13 cellular contexts compared by ENCODE assay signal in genomic region chr3:183745300-183746098, GRCh38. TPM values are rescaled to one million over a fixed set of nuclear protein-coding genes. Genes with fewer than 3 reads are reported as not detected.
DNase-seq lines count a peak whose midpoint lies in the region; ATAC-seq, FAIRE-seq and TF ChIP-seq lines count a peak whose summit lies in the region.
"Had no signal": no experiment of that assay in that cellular context is flagged by ENCODE, and none has a peak within 500 bp of the region (broad histone marks: within the 10 kb centered on the region; RNA-seq: fewer than 3 reads in every experiment).

No MANE protein-coding gene starts in this region.

- no peaks in the 10 kb centered on the region for H3K27me3 ChIP-seq in HepG2 (ENCODE audit: control insufficient read depth in 1 of 2, insufficient read depth in 2 of 2, low read length in 2 of 2)

- peak; percentile 55 for FAIRE-seq in HepG2 (lab: Jason Lieb, UNC)
- FAIRE-seq: endometrium had no signal

- H3K9me3 Mint-ChIP-seq in chondrocyte (ENCODE audit: low read depth), result peaks cover 3% of the 10 kb centered on the region
- no peaks in the 10 kb centered on the region for H3K9me3 Mint-ChIP-seq in stimulated activated memory B cell treated with anti-CD40 and anti-IgM and Interleukin-4, amounts not matched to agents 10 μg/mL and 1 μg/mL and 100 μg/mL, for 72 hours
- H3K9me3 Mint-ChIP-seq: naive B cell had no signal

- H3K36me3 Mint-ChIP-seq in chondrocyte (ENCODE audit: low read depth), result peaks cover 17% of the 10 kb centered on the region
- peaks cover 66% of the 10 kb centered on the region for H3K36me3 Mint-ChIP-seq in stimulated activated memory B cell treated with anti-CD40 and anti-IgM and Interleukin-4, amounts not matched to agents 10 μg/mL and 1 μg/mL and 100 μg/mL, for 72 hours

- intact Hi-C loops in HepG2 (cut with micrococcal nuclease; ENCODE audit: unreplicated experiment), result no loop called here

- 0 out of 2 replicates have a peak overlapping the region, but pooled peaks have one; percentile 15 for H3K9ac ChIP-seq in HepG2 (ENCODE audit: insufficient read depth, low read depth, low read length)

- POLR2A ChIA-PET in HepG2 (lab: Yijun Ruan, JAX), result no interaction called here

- peaks cover 23% of the 10 kb centered on the region for H3K4me1 ChIP-seq in HepG2 (ENCODE audit: insufficient read depth, low read length)

- H3K4me3 ChIP-seq in HepG2 (replicated peaks in 1 of 3; ENCODE audit: insufficient read depth in 1 of 3, low read depth in 2 of 3, low read length in 3 of 3), result no peak overlapping the region

- H3K27me3 Mint-ChIP-seq in chondrocyte (ENCODE audit: low read depth), result no peaks in the 10 kb centered on the region
- H3K27me3 Mint-ChIP-seq in stimulated activated memory B cell treated with anti-CD40 and anti-IgM and Interleukin-4, amounts not matched to agents 10 μg/mL and 1 μg/mL and 100 μg/mL, for 72 hours, result no peaks in the 10 kb centered on the region
- H3K27me3 Mint-ChIP-seq: B cell, naive B cell had no signal

- no TSS peak for BruUV-seq in HepG2 (replicated peaks; lab: Mats Ljungman, UMichigan)

- peak; percentile 40 for DNase-seq in ACHN
- DNase-seq in HS-27A (ENCODE audit: low read depth), result peak; percentile 17
- no peak for DNase-seq in chondrocyte (ENCODE audit: low spot score)
- DNase-seq in HepG2 (ENCODE audit: low spot score), result peak; percentile 55
- DNase-seq in epidermal melanocyte (ENCODE audit: insufficient read length, low spot score), result no peak
- no peak for DNase-seq in NAMALWA (ENCODE audit: low spot score)
- DNase-seq: naive B cell, NCI-H2227 treated with DMSO at 0.1 percent for 48 hours had no signal

- TF ChIP-seq EP300 in HepG2 (IDR thresholded peaks at IDR 0.05; ENCODE audit: low read depth in 2 of 2, low read length in 2 of 2) (peak in 1 of 2 experiments; percentile 30; a peak in 1 of 4 replicates), HepG2 (CRISPR knock-in tag; IDR thresholded peaks at IDR 0.05; ENCODE audit: borderline replicate concordance) (no peak)

- 65% methylated on average over 16 of the region's 16 CpGs for WGBS in HepG2 (ENCODE audit: low lambda C conversion rate)

- ATAC-seq in HepG2 (peak; percentile 81), HG02970 (IDR thresholded peaks at IDR 0.05; ENCODE audit: low FRiP score, unreplicated experiment) (no peak)
- no peak for ATAC-seq in stimulated activated memory B cell treated with anti-CD40 and anti-IgM and Interleukin-4, amounts not matched to agents 10 μg/mL and 1 μg/mL and 100 μg/mL, for 72 hours

- H4K20me1 ChIP-seq in HepG2 (ENCODE audit: insufficient read depth, low read length), result no peaks in the 10 kb centered on the region

- no peak for TF ChIP-seq RAD21 in HepG2 (CRISPR knock-in tag; IDR thresholded peaks at IDR 0.05)

- no peaks in the 10 kb centered on the region for H3K9me3 ChIP-seq in HepG2 (ENCODE audit: low read length)

- no peak overlapping the region for H2AFZ ChIP-seq in HepG2 (ENCODE audit: low read length)

- H3K4me3 Mint-ChIP-seq in chondrocyte (ENCODE audit: unreplicated experiment), result no peak overlapping the region
- H3K4me3 Mint-ChIP-seq in stimulated activated memory B cell treated with anti-CD40 and anti-IgM and Interleukin-4, amounts not matched to agents 10 μg/mL and 1 μg/mL and 100 μg/mL, for 72 hours, result no peak overlapping the region
- H3K4me3 Mint-ChIP-seq: B cell, naive B cell had no signal

- H3K79me2 ChIP-seq in HepG2 (ENCODE audit: insufficient read depth, low read length), result no peaks in the 10 kb centered on the region

- peak overlapping the region; percentile 68 for H3K27ac ChIP-seq in HepG2 (ENCODE audit: extremely low read length, insufficient read depth, low read length)
- H3K27ac ChIP-seq: RWPE1 had no signal

- H3K36me3 ChIP-seq in HepG2 (replicated peaks in 1 of 2; ENCODE audit: control insufficient read depth in 1 of 2, insufficient read depth in 2 of 2, low read length in 2 of 2), result peaks cover under 1 to 26% of the 10 kb centered on the region in 2 experiments; a peak in 4 of 5 replicates

- in situ Hi-C loops in ACHN (cut with HindIII; ENCODE audit: low pct_ligation_motif_present, low pct_unique_long_range_greater_than_20kb, low sequenced_read_pairs), result no loop called here
- in situ Hi-C loops in HepG2 (cut with HindIII; ENCODE audit: extremely low pct_ligation_motif_present, low pct_unique_long_range_greater_than_20kb), result no loop called here

- H3K27ac Mint-ChIP-seq in chondrocyte (ENCODE audit: unreplicated experiment), result peak overlapping the region; percentile 86
- no peak overlapping the region for H3K27ac Mint-ChIP-seq in stimulated activated memory B cell treated with anti-CD40 and anti-IgM and Interleukin-4, amounts not matched to agents 10 μg/mL and 1 μg/mL and 100 μg/mL, for 72 hours
- H3K27ac Mint-ChIP-seq: B cell had no signal

- 0 out of 2 replicates have a peak overlapping the region, but pooled peaks have one; percentile 12 for H3K4me2 ChIP-seq in HepG2 (ENCODE audit: low read depth, low read length)

- peaks cover 25% of the 10 kb centered on the region for H3K4me1 Mint-ChIP-seq in chondrocyte (ENCODE audit: low read depth)
- H3K4me1 Mint-ChIP-seq in stimulated activated memory B cell treated with anti-CD40 and anti-IgM and Interleukin-4, amounts not matched to agents 10 μg/mL and 1 μg/mL and 100 μg/mL, for 72 hours, result no peaks in the 10 kb centered on the region
- H3K4me1 Mint-ChIP-seq: B cell, naive B cell had no signal

- TF ChIP-seq CTCF in chondrocyte (IDR thresholded peaks at IDR 0.05) (no peak), HepG2 (CRISPR knock-in tag; IDR thresholded peaks at IDR 0.05) (no peak)

- CTCF ChIA-PET in HepG2 (lab: Yijun Ruan, JAX; ENCODE audit: low intra/inter-chr PET ratio, low total read pairs), result no interaction called here

- no peak for TF ChIP-seq POLR2A in HepG2 (IDR thresholded peaks at IDR 0.05; ENCODE audit: insufficient read depth in 1 of 2, low read depth in 2 of 2, low read length in 2 of 2)

TF ChIP-seq in HepG2, 621 proteins besides CTCF, POLR2A, EP300 and RAD21 (continues in another document):
- TF ChIP-seq MYNN (CRISPR knock-in tag; IDR thresholded peaks at IDR 0.05; ENCODE audit: low read depth) (no peak), ESRRA (CRISPR knock-in tag; IDR thresholded peaks at IDR 0.05; ENCODE audit: low read depth) (no peak), NFE2L2 (IDR thresholded peaks at IDR 0.05; ENCODE audit: low read length) (0 out of 2 replicates have a peak, but pooled peaks have one; percentile 17), ELF1 (CRISPR knock-in tag; IDR thresholded peaks at IDR 0.05) (peak; percentile 83), ZNF7 (CRISPR knock-in tag; IDR thresholded peaks at IDR 0.05) (no peak), ETV5 (CRISPR knock-in tag; IDR thresholded peaks at IDR 0.05; ENCODE audit: borderline replicate concordance) (peak; percentile 38; the same call in 1 of the 2 replicates), TEAD3 (CRISPR knock-in tag; optimal IDR thresholded peaks at IDR 0.05; ENCODE audit: borderline replicate concordance) (peak; percentile 44), ATF1 (CRISPR knock-in tag; IDR thresholded peaks at IDR 0.05) (no peak), RXRA (CRISPR knock-in tag; IDR thresholded peaks at IDR 0.05) (peak; percentile 35; the same call in 1 of the 2 replicates), SMAD3 (CRISPR knock-in tag; IDR thresholded peaks at IDR 0.05) (0 out of 2 replicates have a peak, but pooled peaks have one; percentile 67), ZFP36 (IDR thresholded peaks at IDR 0.05; ENCODE audit: borderline replicate concordance, low read depth, low read length, partially characterized antibody) (no peak), SIX4 (CRISPR knock-in tag; IDR thresholded peaks at IDR 0.05) (no peak), ZBTB33 (CRISPR knock-in tag; IDR thresholded peaks at IDR 0.05) (peak; percentile 77), SRF (IDR thresholded peaks at IDR 0.05; ENCODE audit: low read depth, low read length) (no peak)

RNA-seq across cellular contexts. Expression of gene YEATS2, which starts 47.9 kb away (rescaled TPM):
- 36.3 to 40.9 TPM (median 38.2 TPM) in 3 replicates for total RNA-seq in chondrocyte
- 16.0 and 18.6 TPM in 2 replicates for total RNA-seq in HepG2 (2016; rRNA removed; fragmentation: Illumina TruSeq; extraction: Trizol)
- total RNA-seq in HepG2 (2016; cell fraction: cytosol; rRNA removed; fragmentation: Illumina TruSeq; extraction: Trizol; ENCODE audit: low read depth), result 19.5 and 20.6 TPM in 2 replicates
- 15.9 and 18.0 TPM in 2 replicates for total RNA-seq in HepG2 (2016; cell fraction: insoluble cytoplasmic fraction; rRNA removed; fragmentation: Illumina TruSeq; extraction: Trizol)
- 14.2 and 15.9 TPM in 2 replicates for total RNA-seq in HepG2 (2016; cell fraction: membrane; rRNA removed; fragmentation: Illumina TruSeq; extraction: Trizol)
- total RNA-seq in HepG2 (2016; cell fraction: nucleus; rRNA removed; fragmentation: Illumina TruSeq; extraction: Trizol), result 19.0 and 21.4 TPM in 2 replicates
- 28.4 and 33.7 TPM in 2 replicates for polyA plus RNA-seq in HepG2 (2011; rRNA removed)
- polyA plus RNA-seq in HepG2 (2011; cell fraction: cytosol; rRNA removed), result 21.7 and 23.4 TPM in 2 replicates
- 31.5 and 34.8 TPM in 2 replicates for polyA plus RNA-seq in HepG2 (2011; cell fraction: nucleus; rRNA removed)
- polyA plus RNA-seq in HepG2 (2012), result 21.3 and 23.8 TPM in 2 replicates
- polyA plus RNA-seq in HepG2 (2016; cell fraction: cytosol; fragmentation: Illumina TruSeq; extraction: Trizol; ENCODE audit: low read depth), result 1.2 and 1.4 TPM in 2 replicates
- 11.5 and 14.0 TPM in 2 replicates for polyA plus RNA-seq in HepG2 (2016; cell fraction: insoluble cytoplasmic fraction; fragmentation: Illumina TruSeq; extraction: Trizol; ENCODE audit: low read depth)
- 3.2 and 3.9 TPM in 2 replicates for polyA plus RNA-seq in HepG2 (2016; cell fraction: membrane; fragmentation: Illumina TruSeq; extraction: Trizol; ENCODE audit: low read depth)
- 26.1 and 26.4 TPM in 2 replicates for polyA plus RNA-seq in HepG2 (2016; cell fraction: nucleus; fragmentation: Illumina TruSeq; extraction: Trizol; ENCODE audit: insufficient read depth, low read depth)
- 36.6 and 46.9 TPM in 2 replicates for polyA minus RNA-seq in HepG2 (2011; rRNA and poly(A)+ RNA removed; ENCODE audit: low replicate concordance)
- 24.4 and 26.9 TPM in 2 replicates for polyA minus RNA-seq in HepG2 (2011; cell fraction: cytosol; rRNA and poly(A)+ RNA removed)
- 48.4 and 51.5 TPM in 2 replicates for polyA minus RNA-seq in HepG2 (2011; cell fraction: nucleus; rRNA and poly(A)+ RNA removed)

Comparison
In these comparisons a context has a peak if more than half of its experiments do, and no peak if none do; other contexts are left out.
1. DNase-seq: peak in ACHN (single experiment), HS-27A (single experiment) and HepG2 (single experiment); none in chondrocyte (single experiment), epidermal melanocyte (single experiment) and NAMALWA (single experiment).